ENCODE assay signal across 8 cellular contexts in genomic region chr3:194058189-194058571, GRCh38.
DNase-seq lines count a peak whose midpoint lies in the region; ATAC-seq and TF ChIP-seq lines count a peak whose summit lies in the region.

No MANE protein-coding gene starts in this region.

- H3K9me3 Mint-ChIP-seq in stimulated activated naive B cell treated with anti-CD40 and anti-IgM and Interleukin-4, amounts not matched to agents 10 μg/mL and 1 μg/mL and 100 μg/mL, for 72 hours: peaks cover 0 to under 1% of the 10 kb centered on the region in 2 donors

- no peak overlapping the region for H3K27ac ChIP-seq in coronary artery

- peak overlapping the region; percentile 75 for H3K27ac Mint-ChIP-seq in stimulated activated naive B cell treated with anti-CD40 and anti-IgM and Interleukin-4, amounts not matched to agents 10 μg/mL and 1 μg/mL and 100 μg/mL, for 72 hours

- peaks cover 12 to 31% of the 10 kb centered on the region in 2 donors for H3K4me1 Mint-ChIP-seq in stimulated activated naive B cell treated with anti-CD40 and anti-IgM and Interleukin-4, amounts not matched to agents 10 μg/mL and 1 μg/mL and 100 μg/mL, for 72 hours

- no peak for TF ChIP-seq CTCF in coronary artery (IDR thresholded peaks at IDR 0.05)

- H3K27me3 Mint-ChIP-seq in stimulated activated naive B cell treated with anti-CD40 and anti-IgM and Interleukin-4, amounts not matched to agents 10 μg/mL and 1 μg/mL and 100 μg/mL, for 72 hours: peaks cover 0 to 4% of the 10 kb centered on the region in 2 donors

- DNase-seq in NCI-H82 (lab: John Stamatoyannopoulos, UW) (peak; percentile 66), NCI-H82 treated with DMSO at 0.1 percent for 48 hours (lab: John Stamatoyannopoulos, UW; ENCODE audit: unreplicated experiment) (no peak), RPMI8226 (peak; percentile 66), coronary artery (ENCODE audit: low spot score) (peak; percentile 73), lung microvascular endothelial cell (ENCODE audit: low read depth in 2 of 2) (peak; percentile 29 to 67), NCI-H1048 (lab: John Stamatoyannopoulos, UW) (no peak)
- DNase-seq in stimulated activated naive B cell treated with anti-CD40 and anti-IgM and Interleukin-4, amounts not matched to agents 10 μg/mL and 1 μg/mL and 100 μg/mL, for 72 hours: peak; percentile 27

- peak overlapping the region; percentile 78 for H3K4me3 Mint-ChIP-seq in stimulated activated naive B cell treated with anti-CD40 and anti-IgM and Interleukin-4, amounts not matched to agents 10 μg/mL and 1 μg/mL and 100 μg/mL, for 72 hours

- peak overlapping the region; percentile 70 for H3K4me3 ChIP-seq in coronary artery

- H3K36me3 Mint-ChIP-seq in stimulated activated naive B cell treated with anti-CD40 and anti-IgM and Interleukin-4, amounts not matched to agents 10 μg/mL and 1 μg/mL and 100 μg/mL, for 72 hours: no peaks in the 10 kb centered on the region

- ATAC-seq in HG03342 (IDR thresholded peaks at IDR 0.05; ENCODE audit: unreplicated experiment): peak; percentile 60
- ATAC-seq in stimulated activated naive B cell treated with anti-CD40 and anti-IgM and Interleukin-4, amounts not matched to agents 10 μg/mL and 1 μg/mL and 100 μg/mL, for 72 hours (replicated peaks): peak; percentile 79 to 80

Comparison
In these comparisons a context has a peak if more than half of its experiments do, and no peak if none do; other contexts are left out.
1. DNase-seq: peak in NCI-H82 (single experiment), RPMI8226 (single experiment), coronary artery (single experiment), lung microvascular endothelial cell (2 of 2) and stimulated activated naive B cell treated with anti-CD40 and anti-IgM and Interleukin-4, amounts not matched to agents 10 μg/mL and 1 μg/mL and 100 μg/mL, for 72 hours (single experiment); none in NCI-H82 treated with DMSO at 0.1 percent for 48 hours (single experiment) and NCI-H1048 (single experiment).